Comparison of ENCODE assay signal across 31 cellular contexts in genomic region chr9:94931725-94932124, GRCh38.
A peak's percentile ranks its signal among the peaks of the same experiment; 100 is the strongest.
DNase-seq lines count a peak whose midpoint lies in the region; ATAC-seq and TF ChIP-seq lines count a peak whose summit lies in the region.
"Had no signal": no experiment of that assay in that cellular context is flagged by ENCODE, and none has a peak within 500 bp of the region (broad histone marks: within the 10 kb centered on the region; RNA-seq: fewer than 3 reads in every experiment).

No MANE protein-coding gene starts in this region.

- no peak overlapping the region for H3K4me3 Mint-ChIP-seq in central memory CD8-positive, alpha-beta T cell
- no peak overlapping the region for H3K4me3 Mint-ChIP-seq in mesothelial cell of epicardium
- no peak overlapping the region for H3K4me3 Mint-ChIP-seq in activated CD4-positive, alpha-beta T cell treated with anti-CD3 and anti-CD28 coated beads for 36 hours
- H3K4me3 Mint-ChIP-seq: activated naive CD8-positive, alpha-beta T cell; CD4-positive, CD25-positive, alpha-beta regulatory T cell; endodermal cell had no signal

- H3K27ac ChIP-seq in left ventricle myocardium inferior (replicated peaks) = peak overlapping the region; percentile 77
- H3K27ac ChIP-seq: esophagus muscularis mucosa, foreskin keratinocyte, SJCRH30, suprapubic skin, WERI-Rb-1 had no signal

- no peak for ATAC-seq in central memory CD8-positive, alpha-beta T cell (replicated peaks; ENCODE audit: extremely low read depth, poor library complexity, severe bottlenecking)
- no peak for ATAC-seq in activated CD4-positive, alpha-beta T cell treated with anti-CD3 and anti-CD28 coated beads for 36 hours
- ATAC-seq: foreskin keratinocyte, right cardiac atrium had no signal

- H3K4me1 Mint-ChIP-seq in central memory CD8-positive, alpha-beta T cell = peaks cover 6% of the 10 kb centered on the region
- H3K4me1 Mint-ChIP-seq in mesothelial cell of epicardium = peaks cover 30% of the 10 kb centered on the region
- H3K4me1 Mint-ChIP-seq in activated CD4-positive, alpha-beta T cell treated with anti-CD3 and anti-CD28 coated beads for 36 hours = no peaks in the 10 kb centered on the region

- peak overlapping the region; percentile 23 for H3K27ac Mint-ChIP-seq in central memory CD8-positive, alpha-beta T cell (ENCODE audit: low read depth)
- peak overlapping the region; percentile 27 for H3K27ac Mint-ChIP-seq in mesothelial cell of epicardium
- H3K27ac Mint-ChIP-seq in activated CD4-positive, alpha-beta T cell treated with anti-CD3 and anti-CD28 coated beads for 36 hours = no peak overlapping the region
- H3K27ac Mint-ChIP-seq: activated naive CD8-positive, alpha-beta T cell; CD4-positive, CD25-positive, alpha-beta regulatory T cell; endodermal cell had no signal

- DNase-seq in left ventricle myocardium inferior (no peak), cardiac septum (ENCODE audit: low spot score) (no peak), mesothelial cell of epicardium (ENCODE audit: low spot score in 2 of 2, unreplicated experiment in 2 of 2) (no peak), NCI-H2196 treated with DMSO at 0.1 percent for 48 hours (lab: John Stamatoyannopoulos, UW; ENCODE audit: unreplicated experiment) (no peak)
- DNase-seq in central memory CD8-positive, alpha-beta T cell (ENCODE audit: low spot score in 2 of 2) = no peak
- DNase-seq in activated CD4-positive, alpha-beta T cell treated with anti-CD3 and anti-CD28 coated beads for 36 hours = no peak
- DNase-seq in activated naive CD4-positive, alpha-beta T cell treated with Interleukin-2 at 50 U/mL for 16 hours = no peak
- DNase-seq in NK-92 treated with Interleukin-12 subunit alpha and Interleukin-12 subunit beta, amount 100 ng/mL, for 24 hours (lab: John Stamatoyannopoulos, UW) = no peak
- DNase-seq: activated CD4-positive, alpha-beta T cell treated with anti-CD3 and anti-CD28 coated beads for 48 hours; anterior cingulate cortex; CD4-positive, CD25-positive, alpha-beta regulatory T cell; central memory CD4-positive, alpha-beta T cell; dermis blood vessel endothelial cell; DND-41; endodermal cell; foreskin keratinocyte; GOT3; head of caudate nucleus; mammary epithelial cell; MG63; NCI-H1105 treated with DMSO at 0.1 percent for 48 hours; NCI-H187 treated with DMSO at 0.1 percent for 48 hours; right cardiac atrium; SJCRH30; stimulated activated CD4-positive, alpha-beta T cell treated with anti-CD3 and anti-CD28 coated beads, Interleukin-1b, Interleukin-23, amount 100 ng/mL, for 48 hours; stimulated activated naive CD4-positive, alpha-beta T cell treated with Interleukin-2 at 50 U/mL for 16 hours; T1000; WERI-Rb-1 had no signal

- no peaks in the 10 kb centered on the region for H3K36me3 Mint-ChIP-seq in central memory CD8-positive, alpha-beta T cell (ENCODE audit: insufficient read depth)
- peaks cover 11% of the 10 kb centered on the region for H3K36me3 Mint-ChIP-seq in mesothelial cell of epicardium
- H3K36me3 Mint-ChIP-seq in activated CD4-positive, alpha-beta T cell treated with anti-CD3 and anti-CD28 coated beads for 36 hours (ENCODE audit: low read depth) = no peaks in the 10 kb centered on the region

- H3K4me1 ChIP-seq in left ventricle myocardium inferior = peaks cover 48% of the 10 kb centered on the region
- H3K4me1 ChIP-seq: SJCRH30 had no signal

- no peaks in the 10 kb centered on the region for H3K9me3 Mint-ChIP-seq in central memory CD8-positive, alpha-beta T cell
- H3K9me3 Mint-ChIP-seq in mesothelial cell of epicardium = no peaks in the 10 kb centered on the region
- H3K9me3 Mint-ChIP-seq in activated CD4-positive, alpha-beta T cell treated with anti-CD3 and anti-CD28 coated beads for 36 hours (ENCODE audit: low read depth) = no peaks in the 10 kb centered on the region
- H3K9me3 Mint-ChIP-seq: CD4-positive, CD25-positive, alpha-beta regulatory T cell; endodermal cell had no signal

- no peaks in the 10 kb centered on the region for H3K36me3 ChIP-seq in left ventricle myocardium inferior
- H3K36me3 ChIP-seq: SJCRH30, suprapubic skin, WERI-Rb-1 had no signal

- no peak overlapping the region for H3K4me3 ChIP-seq in left ventricle myocardium inferior
- H3K4me3 ChIP-seq: esophagus muscularis mucosa, MG63, SJCRH30, suprapubic skin had no signal

- POLR2A ChIA-PET in activated CD4-positive, alpha-beta T cell treated with anti-CD3 and anti-CD28 coated beads for 36 hours (lab: Charles Lee) = no interaction called here

- H3K27me3 ChIP-seq in left ventricle myocardium inferior (ENCODE audit: low read depth) = no peaks in the 10 kb centered on the region
- H3K27me3 ChIP-seq: esophagus muscularis mucosa, foreskin keratinocyte, MG63, SJCRH30, suprapubic skin had no signal

- H3K27me3 Mint-ChIP-seq in central memory CD8-positive, alpha-beta T cell = no peaks in the 10 kb centered on the region
- no peaks in the 10 kb centered on the region for H3K27me3 Mint-ChIP-seq in mesothelial cell of epicardium (ENCODE audit: low read depth)
- no peaks in the 10 kb centered on the region for H3K27me3 Mint-ChIP-seq in activated CD4-positive, alpha-beta T cell treated with anti-CD3 and anti-CD28 coated beads for 36 hours
- H3K27me3 Mint-ChIP-seq: activated naive CD8-positive, alpha-beta T cell had no signal

- TF ChIP-seq CTCF in left ventricle myocardium inferior (IDR thresholded peaks at IDR 0.05; ENCODE audit: borderline replicate concordance) (no peak), mesothelial cell of epicardium (IDR thresholded peaks at IDR 0.05; ENCODE audit: unreplicated experiment) (no peak)

- no peaks in the 10 kb centered on the region for H3K9me3 ChIP-seq in left ventricle myocardium inferior (replicated peaks)
- H3K9me3 ChIP-seq: esophagus muscularis mucosa, MG63, SJCRH30, suprapubic skin had no signal

- intact Hi-C loops in left ventricle myocardium inferior (cut with micrococcal nuclease) (no loop called here), cardiac septum (cut with DNase I) (no loop called here)
- intact Hi-C loops in activated CD4-positive, alpha-beta T cell treated with anti-CD3 and anti-CD28 coated beads for 36 hours (cut with DNase I, micrococcal nuclease) = no loop called here

- CTCF ChIA-PET in activated CD4-positive, alpha-beta T cell treated with anti-CD3 and anti-CD28 coated beads for 36 hours (lab: Charles Lee) = no interaction called here
